In the genomic region with DNA sequence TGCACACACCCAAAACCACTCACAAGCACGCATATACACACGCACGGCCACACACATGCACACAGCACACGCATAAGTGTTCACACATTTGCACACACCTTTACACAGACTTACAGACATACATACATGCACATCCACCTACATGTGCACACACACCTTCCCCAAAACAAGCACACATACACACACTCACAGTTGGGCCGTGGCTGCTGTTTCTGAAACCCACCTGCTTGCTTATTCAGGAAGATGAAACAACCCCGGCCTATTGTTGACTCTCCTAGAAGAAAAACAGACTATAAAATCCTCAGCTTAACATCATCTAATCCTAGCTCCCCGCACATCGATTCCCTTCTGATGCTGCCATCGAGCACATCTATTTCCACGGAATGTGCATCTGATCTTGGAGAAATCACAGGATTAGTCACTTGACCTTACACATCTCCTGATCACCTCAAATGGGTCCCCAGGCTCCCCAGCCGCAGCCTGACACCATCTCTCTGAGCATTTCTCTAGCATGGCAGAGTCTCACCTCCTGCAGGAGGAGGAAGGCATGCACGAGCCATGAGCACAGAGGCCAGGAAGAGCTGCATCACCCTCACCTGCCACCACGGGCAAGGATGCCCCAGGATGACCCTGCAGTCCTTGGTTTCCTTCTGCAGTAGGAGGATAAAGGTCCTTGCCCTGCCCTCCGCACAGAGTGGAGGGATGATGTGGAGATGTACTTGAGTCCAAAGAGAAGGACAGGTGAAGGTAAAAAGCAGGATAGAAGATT, we compare ENCODE assay signal across 20 cellular contexts.
"Had no signal": no experiment of that assay in that cellular context is flagged by ENCODE, and none has a peak within 500 bp of the region (broad histone marks: within the 10 kb centered on the region; RNA-seq: fewer than 3 reads in every experiment).

No MANE protein-coding gene starts in this region.

- H3K9me3 ChIP-seq: esophagus squamous epithelium, gastrocnemius medialis, ovary, psoas muscle, right atrium auricular region, spleen had no signal

- H3K27ac ChIP-seq: dorsolateral prefrontal cortex, esophagus squamous epithelium, gastrocnemius medialis, neural progenitor cell, ovary, psoas muscle, right atrium auricular region, spleen had no signal

- H3K4me1 ChIP-seq: psoas muscle had no signal

- H2AFZ ChIP-seq: neural progenitor cell had no signal

- ATAC-seq: activated CD8-positive, alpha-beta T cell treated with anti-CD3 and anti-CD28 coated beads, Interleukin-2, amount 10 ng/mL, durations not matched to agents 7 days and 5 days; effector memory CD8-positive, alpha-beta T cell; gastrocnemius medialis; psoas muscle; stimulated activated naive CD8-positive, alpha-beta T cell treated with anti-CD3 and anti-CD28 coated beads, Interleukin-15, Interleukin-2, amounts not matched to agents 100 U/mL and 50 U/mL, for 24 hours had no signal

- H3K4me3 ChIP-seq: dorsolateral prefrontal cortex, esophagus squamous epithelium, gastrocnemius medialis, neural progenitor cell, ovary, psoas muscle, right atrium auricular region, spleen had no signal

- H3K9ac ChIP-seq: neural progenitor cell had no signal

- H3K27me3 ChIP-seq: dorsolateral prefrontal cortex, esophagus squamous epithelium, gastrocnemius medialis, neural progenitor cell, ovary, right atrium auricular region had no signal

- H3K4me2 ChIP-seq: neural progenitor cell had no signal

- DNase-seq: activated CD4-positive, alpha-beta T cell treated with anti-CD3 and anti-CD28 coated beads for 48 hours; activated CD8-positive, alpha-beta T cell treated with anti-CD3 and anti-CD28 coated beads, Interleukin-2, amount 10 ng/mL, durations not matched to agents 7 days and 5 days; activated naive CD4-positive, alpha-beta T cell treated with Interleukin-2 at 50 U/mL for 16 hours; activated naive CD8-positive, alpha-beta T cell treated with anti-CD3 and anti-CD28 coated beads for 36 hours; activated T-cell treated with anti-CD3 and anti-CD28 coated beads, Interleukin-2, amount 50 U/mL, for 48 hours; dorsolateral prefrontal cortex; effector memory CD8-positive, alpha-beta T cell; esophagus squamous epithelium; gastrocnemius medialis; hypothalamus; psoas muscle; spleen; stimulated activated CD4-positive, alpha-beta T cell treated with anti-CD3 and anti-CD28 coated beads, Interleukin-4, amount 100 ng/mL, for 24 hours; stimulated activated naive CD8-positive, alpha-beta T cell treated with anti-CD3 and anti-CD28 coated beads, Interleukin-15, Interleukin-2, amounts not matched to agents 100 U/mL and 50 U/mL, for 24 hours; T1000 had no signal

- H3K36me3 ChIP-seq: esophagus squamous epithelium, gastrocnemius medialis, neural progenitor cell, ovary, right atrium auricular region, spleen had no signal

- FAIRE-seq: astrocyte, colon had no signal
